Comparison of ENCODE assay signal across 31 cellular contexts in genomic region chr4:95093460-95093859, GRCh38.
"Had no signal": no experiment of that assay in that cellular context is flagged by ENCODE, and none has a peak within 500 bp of the region (broad histone marks: within the 10 kb centered on the region; RNA-seq: fewer than 3 reads in every experiment).

No MANE protein-coding gene starts in this region.

- H3K36me3 ChIP-seq: ascending aorta, brain microvascular endothelial cell, heart left ventricle, pancreas, right atrium auricular region, suprapubic skin, transverse colon had no signal

- H3K27me3 ChIP-seq: ascending aorta, brain microvascular endothelial cell, pancreas, right atrium auricular region, suprapubic skin, transverse colon had no signal

- H3K4me1 ChIP-seq: heart left ventricle, right atrium auricular region, suprapubic skin had no signal

- H3K9me3 ChIP-seq: ascending aorta, heart left ventricle, pancreas, right atrium auricular region, suprapubic skin, transverse colon had no signal

- H3K27ac ChIP-seq: ascending aorta, brain microvascular endothelial cell, heart left ventricle, pancreas, right atrium auricular region, suprapubic skin, transverse colon had no signal

- H3K4me2 ChIP-seq: smooth muscle cell had no signal

- H3K4me3 ChIP-seq: heart left ventricle, pancreas, right atrium auricular region, smooth muscle cell, suprapubic skin, transverse colon had no signal

- DNase-seq: activated CD4-positive, alpha-beta memory T cell treated with anti-CD3 and anti-CD28 coated beads for 36 hours; activated CD4-positive, alpha-beta T cell treated with anti-CD3 and anti-CD28 coated beads, Interleukin-2, amount 10 ng/mL, durations not matched to agents 24 days and 14 days; activated CD4-positive, CD25-positive, alpha-beta regulatory T cell treated with anti-CD3 and anti-CD28 coated beads, Interleukin-2, amount 50 U/mL, for 72 hours; activated CD8-positive, alpha-beta memory T cell treated with anti-CD3 and anti-CD28 coated beads, Interleukin-2, amount 50 U/mL, for 4 hours; activated effector memory CD4-positive, alpha-beta T cell treated with anti-CD3 and anti-CD28 coated beads, Interleukin-2, amount 50 U/mL, for 16 hours; activated naive CD4-positive, alpha-beta T cell treated with anti-CD3 and anti-CD28 coated beads for 36 hours; activated naive CD8-positive, alpha-beta T cell treated with anti-CD3 and anti-CD28 coated beads for 36 hours; activated T-cell treated with anti-CD3 and anti-CD28 coated beads, Interleukin-2, amount 50 U/mL, for 1 hour; brain microvascular endothelial cell; cortex of kidney; effector memory CD8-positive, alpha-beta T cell; foreskin fibroblast; heart left ventricle; hypothalamus; immature natural killer cell; kidney; naive B cell; nephron progenitor cell; nucleus accumbens; pancreas; stimulated activated CD4-positive, alpha-beta T cell treated with anti-CD3 and anti-CD28 coated beads, Interleukin-1b, Interleukin-23, amount 100 ng/mL, for 48 hours; stimulated activated CD4-positive, alpha-beta T cell treated with anti-CD3 and anti-CD28 coated beads, Interleukin-4, amount 100 ng/mL, for 4 hours; stimulated activated CD8-positive, alpha-beta memory T cell treated with anti-CD3 and anti-CD28 coated beads, Interleukin-4, amount 100 ng/mL, for 48 hours; stimulated activated naive B cell treated with anti-CD40 and anti-IgM and Interleukin-4, amounts not matched to agents 10 μg/mL and 1 μg/mL and 100 μg/mL, for 72 hours; T1000; transverse colon had no signal

- ATAC-seq: effector memory CD8-positive, alpha-beta T cell; esophagus mucosa; heart left ventricle; pancreas; stimulated activated naive B cell treated with anti-CD40 and anti-IgM and Interleukin-4, amounts not matched to agents 10 μg/mL and 1 μg/mL and 100 μg/mL, for 72 hours had no signal
